Comparison of ENCODE assay signal across 8 cellular contexts in the genomic region with DNA sequence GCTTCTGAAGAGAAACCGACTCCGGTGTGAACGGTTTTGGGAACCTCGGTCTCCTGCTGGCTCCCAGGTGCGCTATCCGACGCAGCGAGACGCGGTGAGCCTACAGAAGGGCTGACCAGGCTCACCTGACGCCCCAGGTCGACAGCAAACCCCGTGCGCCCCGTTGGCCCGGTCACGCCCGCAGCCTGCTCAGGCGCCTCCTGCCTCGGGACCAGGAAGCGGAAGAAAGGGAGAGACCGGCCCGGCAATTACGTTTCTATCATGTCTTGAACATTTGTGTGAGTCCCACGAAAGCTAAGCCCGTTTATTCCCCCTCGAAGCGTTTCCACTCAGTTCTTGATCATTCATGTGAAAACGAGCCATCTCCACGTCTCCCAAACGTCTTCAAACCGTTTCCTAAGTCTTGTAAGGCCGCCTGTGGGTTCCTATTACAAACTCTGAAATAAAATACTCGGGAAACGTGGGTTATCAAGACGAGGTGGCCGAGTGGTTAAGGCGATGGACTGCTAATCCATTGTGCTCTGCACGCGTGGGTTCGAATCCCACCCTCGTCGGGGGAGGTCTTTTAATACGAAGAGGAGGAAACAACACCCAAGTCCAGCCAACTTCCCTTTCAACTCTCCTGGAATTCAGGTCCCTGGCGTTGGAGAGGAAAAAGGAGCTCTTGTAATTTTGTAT.
A peak's percentile ranks its signal among the peaks of the same experiment; 100 is the strongest.
DNase-seq lines count a peak whose midpoint lies in the region; ATAC-seq and TF ChIP-seq lines count a peak whose summit lies in the region.

No MANE protein-coding gene starts in this region.

- H3K9me3 Mint-ChIP-seq in CD4-positive, CD25-positive, alpha-beta regulatory T cell: peaks cover 0 to 9% (median 5%) of the 10 kb centered on the region in 7 donors
- peaks cover 9% of the 10 kb centered on the region for H3K9me3 Mint-ChIP-seq in activated T-helper 2 cell treated with anti-CD3 and anti-CD28 coated beads, Interferon-gamma antibody, Interleukin-2, Interleukin-4, amounts not matched to agents 10 μg/mL and 5 μg/mL and 100 μg/mL, durations not matched to agents 14 hours and 24 hours and 36 hours

- H3K4me1 ChIP-seq in CD4-positive, CD25-positive, alpha-beta regulatory T cell (ENCODE audit: control insufficient read depth, insufficient read depth, low read length, poor library complexity, severe bottlenecking): peaks cover 12% of the 10 kb centered on the region
- peaks cover 0 to 14% (median 7%) of the 10 kb centered on the region in 4 donors for H3K4me1 ChIP-seq in sigmoid colon

- H3K27me3 ChIP-seq in CD4-positive, CD25-positive, alpha-beta regulatory T cell (ENCODE audit: control insufficient read depth, insufficient read depth, low read length): peaks cover 41% of the 10 kb centered on the region
- H3K27me3 ChIP-seq in sigmoid colon: peaks cover 12 to 62% (median 14%) of the 10 kb centered on the region in 3 donors

- peak in 1 of 3 donors; percentile 51 for DNase-seq in CD4-positive, CD25-positive, alpha-beta regulatory T cell
- DNase-seq in HS-27A (ENCODE audit: low read depth): peak; percentile 42
- DNase-seq in activated T-helper 2 cell treated with anti-CD3 and anti-CD28 coated beads, Interferon-gamma antibody, Interleukin-2, Interleukin-4, amounts not matched to agents 10 μg/mL and 5 μg/mL and 100 μg/mL, durations not matched to agents 14 hours and 24 hours and 36 hours (ENCODE audit: low spot score): no peak
- peak; percentile 34 for DNase-seq in hepatic stellate cell (ENCODE audit: low spot score)
- no peak for DNase-seq in sigmoid colon
- no peak for DNase-seq in DMS153 treated with DMSO at 0.1 percent for 48 hours (lab: John Stamatoyannopoulos, UW; ENCODE audit: unreplicated experiment)

- TF ChIP-seq EP300 in sigmoid colon (IDR thresholded peaks at IDR 0.05): no peak

- no peaks in the 10 kb centered on the region for H3K36me3 ChIP-seq in CD4-positive, CD25-positive, alpha-beta regulatory T cell (ENCODE audit: control insufficient read depth, insufficient read depth, low read length)
- H3K36me3 ChIP-seq in sigmoid colon: no peaks in the 10 kb centered on the region

- H3K27me3 Mint-ChIP-seq in CD4-positive, CD25-positive, alpha-beta regulatory T cell: peaks cover 66% of the 10 kb centered on the region
- peaks cover 46% of the 10 kb centered on the region for H3K27me3 Mint-ChIP-seq in activated T-helper 2 cell treated with anti-CD3 and anti-CD28 coated beads, Interferon-gamma antibody, Interleukin-2, Interleukin-4, amounts not matched to agents 10 μg/mL and 5 μg/mL and 100 μg/mL, durations not matched to agents 14 hours and 24 hours and 36 hours (ENCODE audit: low read depth)

- no peak overlapping the region for H3K27ac ChIP-seq in CD4-positive, CD25-positive, alpha-beta regulatory T cell (ENCODE audit: insufficient read depth, low read length, poor library complexity, severe bottlenecking)
- H3K27ac ChIP-seq in sigmoid colon: no peak overlapping the region

- ATAC-seq in CD4-positive, CD25-positive, alpha-beta regulatory T cell (ENCODE audit: low read depth in 2 of 2): no peak
- ATAC-seq in HG03442 (IDR thresholded peaks at IDR 0.05; ENCODE audit: unreplicated experiment) (no peak), GM21360 (IDR thresholded peaks at IDR 0.05; ENCODE audit: unreplicated experiment) (no peak)

- H3K9me3 ChIP-seq in CD4-positive, CD25-positive, alpha-beta regulatory T cell (ENCODE audit: control insufficient read depth in 2 of 2, low read length in 2 of 2): peaks cover 0 to 4% of the 10 kb centered on the region in 2 experiments
- no peaks in the 10 kb centered on the region for H3K9me3 ChIP-seq in sigmoid colon

- intact Hi-C loops in activated T-helper 2 cell treated with anti-CD3 and anti-CD28 coated beads, Interferon-gamma antibody, Interleukin-2, Interleukin-4, amounts not matched to agents 10 μg/mL and 5 μg/mL and 100 μg/mL, durations not matched to agents 14 hours and 24 hours and 36 hours (cut with micrococcal nuclease): no loop called here
- intact Hi-C loops in sigmoid colon (cut with DNase I): no loop called here

- 2 to 3% methylated on average over 45 of the region's 45 CpGs for WGBS in sigmoid colon, 2 donors

- H3K27ac Mint-ChIP-seq in CD4-positive, CD25-positive, alpha-beta regulatory T cell: no peak overlapping the region
- no peak overlapping the region for H3K27ac Mint-ChIP-seq in activated T-helper 2 cell treated with anti-CD3 and anti-CD28 coated beads, Interferon-gamma antibody, Interleukin-2, Interleukin-4, amounts not matched to agents 10 μg/mL and 5 μg/mL and 100 μg/mL, durations not matched to agents 14 hours and 24 hours and 36 hours

- peaks cover 3 to 17% (median 7%) of the 10 kb centered on the region in 4 donors for H3K4me1 Mint-ChIP-seq in CD4-positive, CD25-positive, alpha-beta regulatory T cell
- H3K4me1 Mint-ChIP-seq in activated T-helper 2 cell treated with anti-CD3 and anti-CD28 coated beads, Interferon-gamma antibody, Interleukin-2, Interleukin-4, amounts not matched to agents 10 μg/mL and 5 μg/mL and 100 μg/mL, durations not matched to agents 14 hours and 24 hours and 36 hours (ENCODE audit: low read depth): peaks cover 14% of the 10 kb centered on the region

- no peak for TF ChIP-seq CTCF in sigmoid colon (IDR thresholded peaks at IDR 0.05)

- TF ChIP-seq POLR2A in sigmoid colon (IDR thresholded peaks at IDR 0.05): no peak

- peak overlapping the region; percentile 66 for H3K4me3 ChIP-seq in CD4-positive, CD25-positive, alpha-beta regulatory T cell (ENCODE audit: low read depth, low read length)
- peak overlapping the region in 3 of 4 donors; percentile 8 to 39 (median 31) for H3K4me3 ChIP-seq in sigmoid colon

- H3K4me3 Mint-ChIP-seq in CD4-positive, CD25-positive, alpha-beta regulatory T cell: peak overlapping the region; percentile 27 to 79 (median 73)
- peak overlapping the region; percentile 68 for H3K4me3 Mint-ChIP-seq in activated T-helper 2 cell treated with anti-CD3 and anti-CD28 coated beads, Interferon-gamma antibody, Interleukin-2, Interleukin-4, amounts not matched to agents 10 μg/mL and 5 μg/mL and 100 μg/mL, durations not matched to agents 14 hours and 24 hours and 36 hours (ENCODE audit: low read depth)

- H3K36me3 Mint-ChIP-seq in CD4-positive, CD25-positive, alpha-beta regulatory T cell: no peaks in the 10 kb centered on the region
- H3K36me3 Mint-ChIP-seq in activated T-helper 2 cell treated with anti-CD3 and anti-CD28 coated beads, Interferon-gamma antibody, Interleukin-2, Interleukin-4, amounts not matched to agents 10 μg/mL and 5 μg/mL and 100 μg/mL, durations not matched to agents 14 hours and 24 hours and 36 hours (ENCODE audit: low read depth): peaks cover 7% of the 10 kb centered on the region

Comparison
In these comparisons a context has a peak if more than half of its experiments do, and no peak if none do; other contexts are left out.
1. DNase-seq: peak in HS-27A (single experiment) and hepatic stellate cell (single experiment); none in activated T-helper 2 cell treated with anti-CD3 and anti-CD28 coated beads, Interferon-gamma antibody, Interleukin-2, Interleukin-4, amounts not matched to agents 10 μg/mL and 5 μg/mL and 100 μg/mL, durations not matched to agents 14 hours and 24 hours and 36 hours (single experiment), sigmoid colon (single experiment) and DMS153 treated with DMSO at 0.1 percent for 48 hours (single experiment).